30 cellular contexts compared by ENCODE assay signal in the genomic region with DNA sequence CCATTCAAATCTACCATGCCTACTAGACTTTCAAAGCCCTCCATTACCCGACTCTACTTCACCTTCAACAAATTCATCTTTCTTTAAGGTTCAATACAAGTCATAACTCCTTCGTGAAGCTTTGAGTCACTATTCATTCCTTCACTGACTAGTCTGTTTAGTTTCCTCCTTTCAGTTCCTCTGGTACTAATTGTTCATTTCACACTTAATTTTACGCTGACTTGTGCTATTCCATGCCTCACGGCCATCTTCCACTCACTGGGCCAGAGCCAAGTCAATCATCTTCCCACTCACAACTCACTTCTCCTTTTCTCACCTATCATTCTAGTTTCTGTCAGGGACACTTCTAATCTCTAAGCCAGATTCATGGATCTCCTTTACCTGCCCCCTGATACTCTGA.
DNase-seq lines count a peak whose midpoint lies in the region; ATAC-seq, FAIRE-seq and TF ChIP-seq lines count a peak whose summit lies in the region.
"Had no signal": no experiment of that assay in that cellular context is flagged by ENCODE, and none has a peak within 500 bp of the region (broad histone marks: within the 10 kb centered on the region; RNA-seq: fewer than 3 reads in every experiment).

No MANE protein-coding gene starts in this region.

- ATAC-seq in GM21528 (IDR thresholded peaks at IDR 0.05; ENCODE audit: low FRiP score, unreplicated experiment) (peak; percentile 64), HG03060 (IDR thresholded peaks at IDR 0.05; ENCODE audit: low read depth, unreplicated experiment) (peak; percentile 94), HG03520 (IDR thresholded peaks at IDR 0.05; ENCODE audit: unreplicated experiment) (peak; percentile 46), aorta (ENCODE audit: low FRiP score) (no peak), upper lobe of left lung (ENCODE audit: low FRiP score in 2 of 2) (no peak), GM19467 (IDR thresholded peaks at IDR 0.05; ENCODE audit: unreplicated experiment) (no peak)
- ATAC-seq: A549; activated CD4-positive, CD25-positive, alpha-beta regulatory T cell treated with anti-CD3 and anti-CD28 coated beads, Interleukin-2, amount 50 U/mL, for 24 hours; left lung; right lobe of liver; T-cell had no signal

- intact Hi-C loops in aorta (cut with DNase I): no loop called here

- H3K4me3 ChIP-seq in aorta (ENCODE audit: low read length in 2 of 2): no peak overlapping the region
- no peak overlapping the region for H3K4me3 ChIP-seq in upper lobe of left lung
- H3K4me3 ChIP-seq: A549, breast epithelium, left lung, MG63, right lobe of liver had no signal

- TF ChIP-seq CTCF in upper lobe of left lung (IDR thresholded peaks at IDR 0.05): no peak

- TF ChIP-seq EP300 in upper lobe of left lung (IDR thresholded peaks at IDR 0.05): no peak

- no peaks in the 10 kb centered on the region for H3K36me3 ChIP-seq in aorta (ENCODE audit: control insufficient read depth in 1 of 2, insufficient read depth in 2 of 2, low read length in 1 of 2)
- H3K36me3 ChIP-seq in upper lobe of left lung: no peaks in the 10 kb centered on the region
- H3K36me3 ChIP-seq: breast epithelium, left lung, MG63, right lobe of liver had no signal

- no peaks in the 10 kb centered on the region for H3K4me1 ChIP-seq in aorta (ENCODE audit: control insufficient read depth in 1 of 2, insufficient read depth in 2 of 2, low read length in 2 of 2)
- no peaks in the 10 kb centered on the region for H3K4me1 ChIP-seq in upper lobe of left lung
- H3K4me1 ChIP-seq: A549, breast epithelium, left lung, right lobe of liver had no signal

- H3K27ac ChIP-seq in aorta (ENCODE audit: low read depth in 1 of 2, low read length in 2 of 2) (no peak overlapping the region), upper lobe of left lung (no peak overlapping the region)
- H3K27ac ChIP-seq: A549, breast epithelium, left lung, right lobe of liver, RWPE1 had no signal

- FAIRE-seq in GM18507 (lab: Jason Lieb, UNC): no peak
- FAIRE-seq: A549, G401.6, H1, TTC549 had no signal

- WGBS in aorta, 2 donors: no CpG with 5 or more reads among the region's 4 CpGs
- WGBS in upper lobe of left lung, 2 donors: 94% methylated on average over 4 of the region's 4 CpGs; no CpG with 5 or more reads in 1 of the 2 donors

- H3K9me3 ChIP-seq in aorta (ENCODE audit: control insufficient read depth, low read length): no peaks in the 10 kb centered on the region
- H3K9me3 ChIP-seq in upper lobe of left lung: no peaks in the 10 kb centered on the region
- H3K9me3 ChIP-seq: A549, breast epithelium, left lung, MG63, right lobe of liver had no signal

- H3K27me3 ChIP-seq in aorta (ENCODE audit: control insufficient read depth in 1 of 2, insufficient read depth in 2 of 2, low read length in 1 of 2) (no peaks in the 10 kb centered on the region), upper lobe of left lung (no peaks in the 10 kb centered on the region)
- H3K27me3 ChIP-seq: breast epithelium, left lung, MG63, right lobe of liver had no signal

- TF ChIP-seq POLR2A in upper lobe of left lung (IDR thresholded peaks at IDR 0.05): no peak

- DNase-seq in GM18507 (ENCODE audit: extremely low spot score, insufficient read length, low read depth): peak; percentile 7
- DNase-seq in aorta: no peak
- no peak for DNase-seq in upper lobe of left lung
- DNase-seq in NCI-H2196 treated with DMSO at 0.1 percent for 48 hours (lab: John Stamatoyannopoulos, UW; ENCODE audit: unreplicated experiment): no peak
- DNase-seq: activated CD4-positive, alpha-beta T cell treated with anti-CD3 and anti-CD28 coated beads, Interleukin-2, amount 50 U/mL, for 48 hours; activated CD8-positive, alpha-beta memory T cell treated with anti-CD3 and anti-CD28 coated beads, Interleukin-2, amount 50 U/mL, for 4 hours; activated naive CD4-positive, alpha-beta T cell treated with anti-CD3 and anti-CD28 coated beads, Interleukin-2, amount 50 U/mL, for 16 hours; amygdala; DMS53; KG1; left lung; MG63; NCI-H2029; NCI-H82; posterior cingulate gyrus; right lobe of liver; stimulated activated CD4-positive, alpha-beta T cell treated with anti-CD3 and anti-CD28 coated beads, Interleukin-2, amount 100 ng/mL, for 48 hours; T-cell; trophoblast cell had no signal

Comparison
In these comparisons a context has a peak if more than half of its experiments do, and no peak if none do; other contexts are left out.
1. ATAC-seq: peak in GM21528 (single experiment), HG03060 (single experiment) and HG03520 (single experiment); none in aorta (single experiment), upper lobe of left lung (0 of 2) and GM19467 (single experiment).